In the genomic region with DNA sequence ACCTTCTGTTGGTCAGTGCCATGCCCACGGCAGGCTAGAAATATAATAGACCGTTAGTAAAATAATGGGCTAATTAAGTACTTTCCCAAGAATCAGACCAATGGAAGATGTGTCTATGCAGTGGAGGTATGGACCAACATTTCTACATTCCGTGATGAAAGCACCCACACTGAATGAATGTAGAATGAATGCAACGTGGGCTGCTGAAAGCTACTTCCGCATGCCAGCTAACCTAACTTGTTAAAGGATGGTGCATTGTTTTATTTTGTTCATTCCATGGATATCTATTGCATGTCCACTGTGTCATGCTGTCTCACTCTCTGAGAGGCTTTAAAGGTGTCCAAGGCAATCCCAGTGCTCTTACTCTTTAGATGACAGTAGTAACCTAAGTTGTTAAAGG, we compare ENCODE assay signal across 26 cellular contexts.
"Had no signal": no experiment of that assay in that cellular context is flagged by ENCODE, and none has a peak within 500 bp of the region (broad histone marks: within the 10 kb centered on the region; RNA-seq: fewer than 3 reads in every experiment).

No MANE protein-coding gene starts in this region.

- H3K27me3 ChIP-seq: colonic mucosa, esophagus squamous epithelium, gastrocnemius medialis, heart right ventricle, left lung had no signal

- H3K4me3 ChIP-seq: colonic mucosa, esophagus squamous epithelium, gastrocnemius medialis, heart right ventricle, left lung, lower lobe of right lung, mucosa of descending colon had no signal

- H3K4me1 ChIP-seq: colonic mucosa, esophagus squamous epithelium, gastrocnemius medialis, heart right ventricle, left lung had no signal

- H3K9me3 ChIP-seq: colonic mucosa, esophagus squamous epithelium, gastrocnemius medialis, heart right ventricle, left lung, lower lobe of right lung, mucosa of descending colon had no signal

- DNase-seq: colonic mucosa; cortex of kidney; effector CD8-positive, alpha-beta T cell; effector memory CD8-positive, alpha-beta T cell; endodermal cell; erythroblast; esophagus squamous epithelium; foreskin fibroblast; foreskin melanocyte; gastrocnemius medialis; glutamatergic neuron; head of caudate nucleus; heart right ventricle; hippocampal formation; left cardiac atrium; left lung; left ventricle myocardium superior; lower lobe of right lung; mesenchymal stem cell; mucosa of descending colon; naive B cell had no signal

- H3K27ac ChIP-seq: colonic mucosa, epithelial cell of prostate, esophagus squamous epithelium, gastrocnemius medialis, heart right ventricle, left lung, lower lobe of right lung had no signal

- ATAC-seq: effector memory CD8-positive, alpha-beta T cell; esophagus mucosa; gastrocnemius medialis; heart right ventricle; left cardiac atrium; left lung; left ventricle myocardium superior; lower lobe of right lung; mucosa of descending colon had no signal

- H3K36me3 ChIP-seq: colonic mucosa, esophagus squamous epithelium, gastrocnemius medialis, heart right ventricle, left lung, lower lobe of right lung had no signal

- FAIRE-seq: endometrium, islet of Langerhans, keratinocyte had no signal
